Comparison of ENCODE assay signal across 2 cellular contexts in genomic region chr10:133131754-133132710, GRCh38.
TF ChIP-seq lines count a peak whose summit lies in the region.

No MANE protein-coding gene starts in this region.

TF ChIP-seq in SK-N-SH, 30 proteins besides CTCF, POLR2A, EP300 and RAD21 (continued from another document):
- TF ChIP-seq, protein P1, sequence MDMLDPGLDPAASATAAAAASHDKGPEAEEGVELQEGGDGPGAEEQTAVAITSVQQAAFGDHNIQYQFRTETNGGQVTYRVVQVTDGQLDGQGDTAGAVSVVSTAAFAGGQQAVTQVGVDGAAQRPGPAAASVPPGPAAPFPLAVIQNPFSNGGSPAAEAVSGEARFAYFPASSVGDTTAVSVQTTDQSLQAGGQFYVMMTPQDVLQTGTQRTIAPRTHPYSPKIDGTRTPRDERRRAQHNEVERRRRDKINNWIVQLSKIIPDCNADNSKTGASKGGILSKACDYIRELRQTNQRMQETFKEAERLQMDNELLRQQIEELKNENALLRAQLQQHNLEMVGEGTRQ (IDR thresholded peaks at IDR 0.05; ENCODE audit: borderline replicate concordance, low read depth, low read length) = no peak
- TF ChIP-seq IRF3 (IDR thresholded peaks at IDR 0.05; ENCODE audit: low read depth, low read length) (no peak), RFX5 (IDR thresholded peaks at IDR 0.05; ENCODE audit: low read length) (no peak)

TF ChIP-seq in SK-N-SH treated with all-trans-retinoic acid at 6 μM for 48 hours, 23 proteins besides CTCF, POLR2A, EP300 and RAD21 (continued from another document):
- TF ChIP-seq, protein P2, sequence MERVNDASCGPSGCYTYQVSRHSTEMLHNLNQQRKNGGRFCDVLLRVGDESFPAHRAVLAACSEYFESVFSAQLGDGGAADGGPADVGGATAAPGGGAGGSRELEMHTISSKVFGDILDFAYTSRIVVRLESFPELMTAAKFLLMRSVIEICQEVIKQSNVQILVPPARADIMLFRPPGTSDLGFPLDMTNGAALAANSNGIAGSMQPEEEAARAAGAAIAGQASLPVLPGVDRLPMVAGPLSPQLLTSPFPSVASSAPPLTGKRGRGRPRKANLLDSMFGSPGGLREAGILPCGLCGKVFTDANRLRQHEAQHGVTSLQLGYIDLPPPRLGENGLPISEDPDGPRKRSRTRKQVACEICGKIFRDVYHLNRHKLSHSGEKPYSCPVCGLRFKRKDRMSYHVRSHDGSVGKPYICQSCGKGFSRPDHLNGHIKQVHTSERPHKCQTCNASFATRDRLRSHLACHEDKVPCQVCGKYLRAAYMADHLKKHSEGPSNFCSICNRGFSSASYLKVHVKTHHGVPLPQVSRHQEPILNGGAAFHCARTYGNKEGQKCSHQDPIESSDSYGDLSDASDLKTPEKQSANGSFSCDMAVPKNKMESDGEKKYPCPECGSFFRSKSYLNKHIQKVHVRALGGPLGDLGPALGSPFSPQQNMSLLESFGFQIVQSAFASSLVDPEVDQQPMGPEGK (CRISPR knock-in tag; IDR thresholded peaks at IDR 0.05; ENCODE audit: borderline replicate concordance) = no peak
- no peak for TF ChIP-seq GLIS3 (CRISPR knock-in tag; IDR thresholded peaks at IDR 0.05)
- no peak for TF ChIP-seq ZNF70 (CRISPR knock-in tag; IDR thresholded peaks at IDR 0.05)
- no peak for TF ChIP-seq ARNTL (CRISPR knock-in tag; IDR thresholded peaks at IDR 0.05; ENCODE audit: borderline replicate concordance, low read depth)
- TF ChIP-seq, protein P3, sequence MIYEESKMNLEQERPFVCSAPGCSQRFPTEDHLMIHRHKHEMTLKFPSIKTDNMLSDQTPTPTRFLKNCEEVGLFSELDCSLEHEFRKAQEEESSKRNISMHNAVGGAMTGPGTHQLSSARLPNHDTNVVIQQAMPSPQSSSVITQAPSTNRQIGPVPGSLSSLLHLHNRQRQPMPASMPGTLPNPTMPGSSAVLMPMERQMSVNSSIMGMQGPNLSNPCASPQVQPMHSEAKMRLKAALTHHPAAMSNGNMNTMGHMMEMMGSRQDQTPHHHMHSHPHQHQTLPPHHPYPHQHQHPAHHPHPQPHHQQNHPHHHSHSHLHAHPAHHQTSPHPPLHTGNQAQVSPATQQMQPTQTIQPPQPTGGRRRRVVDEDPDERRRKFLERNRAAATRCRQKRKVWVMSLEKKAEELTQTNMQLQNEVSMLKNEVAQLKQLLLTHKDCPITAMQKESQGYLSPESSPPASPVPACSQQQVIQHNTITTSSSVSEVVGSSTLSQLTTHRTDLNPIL (CRISPR knock-in tag; IDR thresholded peaks at IDR 0.05; ENCODE audit: low read depth) = no peak
- no peak for TF ChIP-seq OSR1 (CRISPR knock-in tag; IDR thresholded peaks at IDR 0.05)
- no peak for TF ChIP-seq ZFP30 (CRISPR knock-in tag; IDR thresholded peaks at IDR 0.05)
- TF ChIP-seq ZNF8 (CRISPR knock-in tag; IDR thresholded peaks at IDR 0.05) = no peak
- no peak for TF ChIP-seq ZFP3 (CRISPR knock-in tag; IDR thresholded peaks at IDR 0.05)
- TF ChIP-seq BACH2 (CRISPR knock-in tag; IDR thresholded peaks at IDR 0.05; ENCODE audit: borderline replicate concordance) = no peak
